In genomic region chr7:97971990-97972943, GRCh38 we compare ENCODE assay signal across 1 cellular context.
TF ChIP-seq lines count a peak whose summit lies in the region.

No MANE protein-coding gene starts in this region.

TF ChIP-seq in A549, 52 proteins besides CTCF, POLR2A, EP300 and RAD21 (continued from another document):
- TF ChIP-seq ELK1 (IDR thresholded peaks at IDR 0.05; ENCODE audit: low read depth, low read length) (no peak), FOXS1 (CRISPR knock-in tag; IDR thresholded peaks at IDR 0.05) (no peak), RARB (CRISPR knock-in tag; IDR thresholded peaks at IDR 0.05) (no peak), HOXA7 (CRISPR knock-in tag; IDR thresholded peaks at IDR 0.05) (no peak), EHF (CRISPR knock-in tag; IDR thresholded peaks at IDR 0.05) (no peak), MYC (IDR thresholded peaks at IDR 0.05; ENCODE audit: borderline replicate concordance, low read length) (no peak), FOSL2 (IDR thresholded peaks at IDR 0.05) (no peak), FOSL2 (CRISPR knock-in tag; IDR thresholded peaks at IDR 0.05) (no peak), TFCP2L1 (CRISPR knock-in tag; IDR thresholded peaks at IDR 0.05) (no peak), ZC3H11A (IDR thresholded peaks at IDR 0.05) (no peak), ESRRA (IDR thresholded peaks at IDR 0.05; ENCODE audit: borderline replicate concordance, low read length) (no peak), EHMT2 (IDR thresholded peaks at IDR 0.05; ENCODE audit: low read depth) (no peak), MAZ (IDR thresholded peaks at IDR 0.05; ENCODE audit: borderline replicate concordance, low read depth, low read length) (no peak), BCL3 (IDR thresholded peaks at IDR 0.05) (peak; percentile 64; the same call in 1 of the 3 replicates), HMGXB4 (CRISPR knock-in tag; IDR thresholded peaks at IDR 0.05; ENCODE audit: borderline replicate concordance) (no peak), RCOR1 (IDR thresholded peaks at IDR 0.05; ENCODE audit: low read depth, low read length) (no peak)
- TF ChIP-seq, protein P1, sequence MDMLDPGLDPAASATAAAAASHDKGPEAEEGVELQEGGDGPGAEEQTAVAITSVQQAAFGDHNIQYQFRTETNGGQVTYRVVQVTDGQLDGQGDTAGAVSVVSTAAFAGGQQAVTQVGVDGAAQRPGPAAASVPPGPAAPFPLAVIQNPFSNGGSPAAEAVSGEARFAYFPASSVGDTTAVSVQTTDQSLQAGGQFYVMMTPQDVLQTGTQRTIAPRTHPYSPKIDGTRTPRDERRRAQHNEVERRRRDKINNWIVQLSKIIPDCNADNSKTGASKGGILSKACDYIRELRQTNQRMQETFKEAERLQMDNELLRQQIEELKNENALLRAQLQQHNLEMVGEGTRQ (IDR thresholded peaks at IDR 0.05) = no peak
- TF ChIP-seq, protein P2, sequence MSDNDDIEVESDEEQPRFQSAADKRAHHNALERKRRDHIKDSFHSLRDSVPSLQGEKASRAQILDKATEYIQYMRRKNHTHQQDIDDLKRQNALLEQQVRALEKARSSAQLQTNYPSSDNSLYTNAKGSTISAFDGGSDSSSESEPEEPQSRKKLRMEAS (IDR thresholded peaks at IDR 0.05) = peak; percentile 77
- TF ChIP-seq, protein P3, sequence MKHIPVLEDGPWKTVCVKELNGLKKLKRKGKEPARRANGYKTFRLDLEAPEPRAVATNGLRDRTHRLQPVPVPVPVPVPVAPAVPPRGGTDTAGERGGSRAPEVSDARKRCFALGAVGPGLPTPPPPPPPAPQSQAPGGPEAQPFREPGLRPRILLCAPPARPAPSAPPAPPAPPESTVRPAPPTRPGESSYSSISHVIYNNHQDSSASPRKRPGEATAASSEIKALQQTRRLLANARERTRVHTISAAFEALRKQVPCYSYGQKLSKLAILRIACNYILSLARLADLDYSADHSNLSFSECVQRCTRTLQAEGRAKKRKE (CRISPR knock-in tag; IDR thresholded peaks at IDR 0.05; ENCODE audit: low read depth) = no peak
